In the genomic region with DNA sequence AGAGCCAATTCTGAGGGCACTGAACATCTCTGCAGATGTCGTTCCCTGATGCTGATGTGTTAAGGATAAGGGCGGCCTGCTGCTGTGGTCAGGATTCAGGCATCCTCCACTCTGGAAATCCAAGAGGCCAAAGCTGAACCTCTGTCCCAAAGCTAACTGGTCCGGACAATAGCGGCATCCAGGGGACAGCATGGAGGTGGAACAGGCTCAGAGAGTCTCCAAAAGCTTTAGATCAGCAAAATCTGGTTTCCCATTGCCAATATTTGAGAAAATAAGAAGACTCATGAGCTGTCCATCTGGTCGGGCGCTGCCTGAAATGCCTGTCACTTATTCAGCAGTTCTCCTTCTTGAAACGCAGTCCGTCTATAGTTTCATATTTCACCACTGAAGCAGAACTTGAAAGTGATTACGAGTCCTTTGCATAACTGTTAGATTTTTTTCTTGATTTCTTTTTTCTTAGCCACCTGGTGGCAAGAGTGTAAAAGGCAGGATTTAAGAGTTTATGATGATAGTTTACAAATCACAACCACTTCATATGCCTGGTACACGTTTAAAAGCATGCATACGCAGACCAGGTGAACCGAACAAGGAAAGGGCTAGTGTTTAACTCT, we compare ENCODE assay signal across 8 cellular contexts. TPM values are rescaled to one million over a fixed set of nuclear protein-coding genes. Genes with fewer than 3 reads are reported as not detected.
DNase-seq lines count a peak whose midpoint lies in the region; TF ChIP-seq lines count a peak whose summit lies in the region.

No MANE protein-coding gene starts in this region.

- DNase-seq in AG09309 (ENCODE audit: low read depth) (peak; percentile 59), HFF-Myc (ENCODE audit: extremely low read depth, low read depth) (no peak), M059J (ENCODE audit: low read depth) (peak; percentile 29), astrocyte of the cerebellum (ENCODE audit: low read depth) (peak; percentile 45), lung microvascular endothelial cell (ENCODE audit: low read depth in 2 of 2) (peak; percentile 39 to 45), iPS-NIHi11 (ENCODE audit: low spot score) (no peak), NK-92 (lab: John Stamatoyannopoulos, UW; ENCODE audit: unreplicated experiment) (no peak)

- H3K4me3 ChIP-seq in AG09309 (ENCODE audit: control insufficient read depth, low read depth, low read length), result no peak overlapping the region
- no peak overlapping the region for H3K4me3 ChIP-seq in HFF-Myc (replicated peaks; ENCODE audit: low read depth, low read length)
- no peak overlapping the region for H3K4me3 ChIP-seq in astrocyte of the cerebellum (ENCODE audit: low read depth, low read length)

- peak; percentile 54 for TF ChIP-seq CTCF in AG09309 (IDR thresholded peaks at IDR 0.05; ENCODE audit: control insufficient read depth, insufficient read depth, low read depth, low read length, missing control alignments)
- TF ChIP-seq CTCF in GM12874 (IDR thresholded peaks at IDR 0.05; ENCODE audit: insufficient read depth, low read depth, low read length), result peak; percentile 42
- peak; percentile 44 for TF ChIP-seq CTCF in HFF-Myc (IDR thresholded peaks at IDR 0.05; ENCODE audit: low read depth, low read length, missing control alignments)
- peak; percentile 53 for TF ChIP-seq CTCF in astrocyte of the cerebellum (IDR thresholded peaks at IDR 0.05; ENCODE audit: low read depth, low read length, missing control alignments)

- in situ Hi-C loops in astrocyte of the cerebellum (cut with HindIII; ENCODE audit: low sequenced_read_pairs), result no loop called here

RNA-seq across cellular contexts. Expression of gene GGACT, which starts 45.9 kb away (rescaled TPM):
- total RNA-seq in M059J (2014; rRNA removed; shearing (Covaris generic)), result 1.6 TPM in 1 of 2 replicates, not detected in the other
- total RNA-seq in lung microvascular endothelial cell, result 2.6 and 3.9 TPM in 2 replicates

Comparison
In these comparisons a context has a peak if more than half of its experiments do, and no peak if none do; other contexts are left out.
1. DNase-seq: peak in AG09309 (single experiment), M059J (single experiment), astrocyte of the cerebellum (single experiment) and lung microvascular endothelial cell (2 of 2); none in HFF-Myc (single experiment), iPS-NIHi11 (single experiment) and NK-92 (single experiment).
2. Peak in every context shown above with its lines, with median percentiles within 50 percentile points of each other: CTCF ChIP-seq.